Comparison of ENCODE assay signal across 8 cellular contexts in the genomic region with DNA sequence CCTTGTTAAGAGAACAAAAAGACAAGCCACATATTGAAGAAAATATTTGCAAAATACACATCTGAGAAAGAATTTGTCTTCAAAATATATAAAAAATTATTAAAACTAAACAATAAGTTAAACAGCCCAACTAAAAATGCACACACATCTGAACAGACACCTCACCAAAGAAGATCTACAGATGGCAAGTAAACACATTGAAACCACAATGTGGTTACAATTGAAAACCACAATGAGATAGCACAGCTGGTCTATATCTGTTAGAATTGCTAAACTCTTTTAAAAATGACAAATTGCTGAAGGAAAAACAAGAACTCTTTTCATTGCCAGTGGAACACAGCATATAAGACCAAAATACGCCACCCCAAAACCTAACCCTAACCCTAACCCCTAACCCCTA. TPM values are rescaled to one million over a fixed set of nuclear protein-coding genes. Genes with fewer than 3 reads are reported as not detected.
"Had no signal": no experiment of that assay in that cellular context is flagged by ENCODE, and none has a peak within 500 bp of the region (broad histone marks: within the 10 kb centered on the region; RNA-seq: fewer than 3 reads in every experiment).

No MANE protein-coding gene starts in this region.

RNA-seq across cellular contexts. Expression of gene SCGB1C2, which starts 1.5 kb away (rescaled TPM):
- total RNA-seq: LHCN-M2, MCF 10A, NCI-H460, PC-3, Peyer's patch, Right ventricle myocardium superior, SJSA1 had no signal
- polyA plus RNA-seq: SK-N-SH had no signal

RNA-seq across cellular contexts. Expression of gene DOC2B, which starts 45.6 kb away (rescaled TPM):
- total RNA-seq: LHCN-M2, MCF 10A, SJSA1 had no signal
